8 cellular contexts compared by ENCODE assay signal in the genomic region with DNA sequence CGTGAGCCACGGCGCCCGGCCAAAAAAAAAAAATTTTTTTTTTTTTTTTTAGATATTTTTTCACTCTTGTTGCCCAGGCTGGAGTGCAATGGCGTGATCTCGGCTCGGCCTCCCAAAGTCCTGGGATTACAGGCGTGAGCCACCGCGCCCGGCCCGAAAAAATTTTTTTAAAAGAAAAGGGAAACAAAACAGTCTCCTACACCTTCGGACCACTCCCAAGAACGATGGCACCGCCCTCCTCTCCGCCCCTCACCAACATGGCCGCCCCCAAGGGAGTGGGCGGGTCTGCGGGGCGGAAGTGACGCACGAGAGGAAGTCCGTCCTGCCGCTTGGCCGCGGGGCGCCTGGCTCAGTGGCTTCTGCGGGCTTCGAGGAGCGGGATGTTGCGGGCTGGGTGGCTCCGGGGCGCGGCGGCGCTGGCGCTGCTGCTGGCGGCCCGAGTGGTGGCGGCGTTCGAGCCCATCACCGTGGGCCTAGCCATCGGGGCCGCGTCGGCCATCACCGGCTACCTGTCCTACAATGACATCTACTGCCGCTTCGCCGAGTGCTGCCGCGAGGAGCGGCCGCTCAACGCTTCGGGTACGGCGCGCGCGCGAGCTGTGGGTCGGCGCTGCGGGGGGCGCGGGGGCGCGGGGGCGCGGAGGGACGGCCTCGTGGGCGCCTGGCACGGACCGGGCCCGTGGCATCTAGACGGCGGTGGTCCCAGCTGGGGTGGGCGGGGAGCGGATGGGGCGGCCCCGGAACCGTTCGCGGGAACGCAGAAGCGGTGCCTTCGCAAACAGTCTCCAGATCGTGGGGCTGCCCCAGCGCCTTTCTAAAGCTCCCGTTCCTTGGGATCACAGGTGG. TPM values are rescaled to one million over a fixed set of nuclear protein-coding genes. Genes with fewer than 3 reads are reported as not detected.
DNase-seq lines count a peak whose midpoint lies in the region; TF ChIP-seq lines count a peak whose summit lies in the region.

A gene with protein sequence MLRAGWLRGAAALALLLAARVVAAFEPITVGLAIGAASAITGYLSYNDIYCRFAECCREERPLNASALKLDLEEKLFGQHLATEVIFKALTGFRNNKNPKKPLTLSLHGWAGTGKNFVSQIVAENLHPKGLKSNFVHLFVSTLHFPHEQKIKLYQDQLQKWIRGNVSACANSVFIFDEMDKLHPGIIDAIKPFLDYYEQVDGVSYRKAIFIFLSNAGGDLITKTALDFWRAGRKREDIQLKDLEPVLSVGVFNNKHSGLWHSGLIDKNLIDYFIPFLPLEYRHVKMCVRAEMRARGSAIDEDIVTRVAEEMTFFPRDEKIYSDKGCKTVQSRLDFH (plus strand): TSS at position 352 of the 846 bp plus-strand sequence. CDS start 29 bp downstream, at position 381.

- no peak within 1 kb of the TSS for H3K56ac ChIP-seq in H9 (ENCODE audit: insufficient read length, low read depth, low read length)

- H2AFZ ChIP-seq in H9 (ENCODE audit: low read length) = no peak within 1 kb of the TSS

- H3K27me3 ChIP-seq in H9 (ENCODE audit: insufficient read depth, low read length) (no peaks in the 10 kb centered on the region), MG63 (no peaks in the 10 kb centered on the region)

- H3K14ac ChIP-seq in H9 (ENCODE audit: insufficient read depth, low read length) = no peak within 1 kb of the TSS

- no peak within 1 kb of the TSS for H4K91ac ChIP-seq in H9 (ENCODE audit: insufficient read length, low read depth, low read length)

- DNase-seq in ELF-1 (ENCODE audit: low read depth, low spot score) (peak; percentile 97), H9 (peak; percentile 96), MG63 (peak; percentile 90), SHP77 treated with DMSO at 0.1 percent for 48 hours (lab: John Stamatoyannopoulos, UW) (peak; percentile 69), fibroblast of the conjunctiva (ENCODE audit: low read depth) (peak; percentile 89), nephron progenitor cell (peak; percentile 96)
- peak; percentile 97 for DNase-seq in activated effector memory CD4-positive, alpha-beta T cell treated with anti-CD3 and anti-CD28 coated beads, Interleukin-2, amount 50 U/mL, for 16 hours

- no peaks in the 10 kb centered on the region for H3K79me1 ChIP-seq in H9 (ENCODE audit: insufficient read depth, low read depth, low read length, poor library complexity, severe bottlenecking)

- H3K36me3 Mint-ChIP-seq in H9 (ENCODE audit: insufficient read depth in 1 of 3, low read depth in 3 of 3) (peaks cover 13 to 33% (median 19%) of the 10 kb centered on the region in 3 experiments; a peak in 6 of 7 replicates), nephron progenitor cell (ENCODE audit: low read depth) (peaks cover 20% of the 10 kb centered on the region)
- H3K36me3 Mint-ChIP-seq in stimulated activated naive CD8-positive, alpha-beta T cell treated with anti-CD3 and anti-CD28 coated beads, Interleukin-15, Interleukin-2, amounts not matched to agents 100 ng/mL and 50 ng/mL, for 24 hours (ENCODE audit: low read depth) = peaks cover 25% of the 10 kb centered on the region

- H4K20me1 ChIP-seq in H9 (ENCODE audit: control insufficient read depth, insufficient read depth, insufficient read length) = no peaks in the 10 kb centered on the region

- H3K4me1 Mint-ChIP-seq in H9 (peaks cover 6 to 10% of the 10 kb centered on the region in 2 experiments), nephron progenitor cell (peaks cover 20% of the 10 kb centered on the region)
- H3K4me1 Mint-ChIP-seq in stimulated activated naive CD8-positive, alpha-beta T cell treated with anti-CD3 and anti-CD28 coated beads, Interleukin-15, Interleukin-2, amounts not matched to agents 100 ng/mL and 50 ng/mL, for 24 hours (ENCODE audit: low read depth) = peaks cover 31% of the 10 kb centered on the region

- H2BK5ac ChIP-seq in H9 (ENCODE audit: insufficient read length, low read length) = no peak within 1 kb of the TSS

- H3K27ac Mint-ChIP-seq in H9 = peak within 1 kb of the TSS in 2 of 3 experiments; percentile 39 to 77; a peak in 2 of 7 replicates
- no peak within 1 kb of the TSS for H3K27ac Mint-ChIP-seq in nephron progenitor cell
- peak within 1 kb of the TSS; percentile 89 for H3K27ac Mint-ChIP-seq in stimulated activated naive CD8-positive, alpha-beta T cell treated with anti-CD3 and anti-CD28 coated beads, Interleukin-15, Interleukin-2, amounts not matched to agents 100 ng/mL and 50 ng/mL, for 24 hours

- H3K27ac ChIP-seq in H9 (ENCODE audit: insufficient read length, low read depth, low read length) = no peak within 1 kb of the TSS

- WGBS in H9 (ENCODE audit: extremely low coverage, insufficient read length, low lambda C conversion rate) = no CpG with 5 or more reads among the region's 93 CpGs

- no peak within 1 kb of the TSS for H4K8ac ChIP-seq in H9 (replicated peaks; ENCODE audit: insufficient read length, low read depth, low read length)

- no peaks in the 10 kb centered on the region for H3K27me3 Mint-ChIP-seq in H9 (ENCODE audit: low read depth)
- H3K27me3 Mint-ChIP-seq in nephron progenitor cell (ENCODE audit: low read depth, poor library complexity) = peaks cover 5% of the 10 kb centered on the region
- H3K27me3 Mint-ChIP-seq in stimulated activated naive CD8-positive, alpha-beta T cell treated with anti-CD3 and anti-CD28 coated beads, Interleukin-15, Interleukin-2, amounts not matched to agents 100 ng/mL and 50 ng/mL, for 24 hours = no peaks in the 10 kb centered on the region

- no peak within 1 kb of the TSS for H2BK120ac ChIP-seq in H9 (ENCODE audit: low read depth, low read length, poor library complexity, severe bottlenecking)

- peaks cover 3% of the 10 kb centered on the region; the same call in 1 of the 2 replicates for H3K4me1 ChIP-seq in H9 (ENCODE audit: insufficient read depth, low read length)

- H3K4me3 Mint-ChIP-seq in H9 (peak within 1 kb of the TSS; percentile 81), nephron progenitor cell (peak within 1 kb of the TSS; percentile 81)
- peak within 1 kb of the TSS; percentile 82 for H3K4me3 Mint-ChIP-seq in stimulated activated naive CD8-positive, alpha-beta T cell treated with anti-CD3 and anti-CD28 coated beads, Interleukin-15, Interleukin-2, amounts not matched to agents 100 ng/mL and 50 ng/mL, for 24 hours

- H3K9me3 Mint-ChIP-seq in H9 (no peaks in the 10 kb centered on the region; a peak in 1 of 5 replicates), nephron progenitor cell (no peaks in the 10 kb centered on the region)
- H3K9me3 Mint-ChIP-seq in stimulated activated naive CD8-positive, alpha-beta T cell treated with anti-CD3 and anti-CD28 coated beads, Interleukin-15, Interleukin-2, amounts not matched to agents 100 ng/mL and 50 ng/mL, for 24 hours = no peaks in the 10 kb centered on the region

- H3T11ph ChIP-seq in H9 (ENCODE audit: low read length) = no peak within 1 kb of the TSS

- H3K4me3 ChIP-seq in MG63 = peak within 1 kb of the TSS; percentile 92

- H3K9ac ChIP-seq in H9 (ENCODE audit: extremely low read depth, insufficient read length, low read length) = peak within 1 kb of the TSS; percentile 26

- no peak within 1 kb of the TSS for H2BK20ac ChIP-seq in H9 (ENCODE audit: low read depth, low read length, poor library complexity, severe bottlenecking)

- H4K5ac ChIP-seq in H9 (ENCODE audit: insufficient read length, low read depth, low read length) = no peak within 1 kb of the TSS

- peak within 1 kb of the TSS; percentile 87 for H3K4me2 ChIP-seq in H9 (ENCODE audit: insufficient read depth, insufficient read length, low read length)

- no peaks in the 10 kb centered on the region for H3K79me2 ChIP-seq in H9 (ENCODE audit: insufficient read depth, low read length)

- H3K18ac ChIP-seq in H9 (ENCODE audit: insufficient read length, low read depth, low read length) = no peak within 1 kb of the TSS

- no peak within 1 kb of the TSS for H3K4ac ChIP-seq in H9 (ENCODE audit: low read depth, low read length)

- peaks cover 6% of the 10 kb centered on the region for H3K23me2 ChIP-seq in H9 (ENCODE audit: insufficient read length, low read depth, low read length, poor library complexity, severe bottlenecking)

- H3K23ac ChIP-seq in H9 (ENCODE audit: insufficient read length, low read depth, low read length) = no peak within 1 kb of the TSS

- peaks cover 9% of the 10 kb centered on the region for H3K36me3 ChIP-seq in MG63

- H2BK12ac ChIP-seq in H9 (ENCODE audit: insufficient read length, low read depth, low read length) = no peak within 1 kb of the TSS

- no peaks in the 10 kb centered on the region for H3K9me3 ChIP-seq in H9 (ENCODE audit: control insufficient read depth, low read depth, low read length)
- H3K9me3 ChIP-seq in MG63 = no peaks in the 10 kb centered on the region

- TF ChIP-seq CTCF in H9 (conservative IDR thresholded peaks at IDR 0.05) (no peak), nephron progenitor cell (IDR thresholded peaks at IDR 0.05) (no peak)

- no peak within 1 kb of the TSS for H2AK5ac ChIP-seq in H9 (ENCODE audit: insufficient read length, low read length)

- no peak within 1 kb of the TSS for H2BK15ac ChIP-seq in H9 (ENCODE audit: low read depth, low read length)

RNA-seq across cellular contexts. Expression of the gene that starts here (rescaled TPM):
- 18.1 and 18.7 TPM in 2 replicates for total RNA-seq in H9 (2021)
- 31.8 and 43.6 TPM in 2 replicates for total RNA-seq in MG63 (2014; rRNA removed; shearing (Covaris generic); ENCODE audit: low replicate concordance)
